ENCODE assay signal across 1 cellular context in the genomic region with DNA sequence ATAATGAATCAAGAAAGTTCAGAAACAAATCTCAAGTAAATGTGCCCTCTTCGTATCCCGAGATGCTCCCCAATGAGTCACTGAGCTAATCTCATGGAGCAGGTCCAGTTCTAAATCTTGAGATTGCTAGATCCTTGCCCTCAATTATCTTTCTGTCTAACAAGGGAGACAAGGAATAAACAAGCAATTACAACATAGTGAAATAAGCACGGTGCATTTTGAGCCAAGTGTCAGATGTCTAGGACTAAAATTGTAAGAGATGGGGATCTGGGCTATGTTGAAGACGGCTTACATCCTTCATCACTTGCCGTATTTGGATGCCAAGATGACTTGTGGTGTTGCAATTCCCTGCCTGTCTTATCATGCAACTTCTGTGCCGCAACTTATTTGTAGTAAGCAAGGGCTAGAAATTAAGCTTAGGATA.
TF ChIP-seq lines count a peak whose summit lies in the region.

No MANE protein-coding gene starts in this region.

TF ChIP-seq in K562, 482 proteins besides CTCF, POLR2A, EP300 and RAD21 (continued from another document):
- no peak for TF ChIP-seq ZNF75A (CRISPR knock-in tag; IDR thresholded peaks at IDR 0.05)
- peak; percentile 45; the same call in 1 of the 2 replicates for TF ChIP-seq CBFA2T2 (conservative IDR thresholded peaks at IDR 0.05)
- TF ChIP-seq, protein P1, sequence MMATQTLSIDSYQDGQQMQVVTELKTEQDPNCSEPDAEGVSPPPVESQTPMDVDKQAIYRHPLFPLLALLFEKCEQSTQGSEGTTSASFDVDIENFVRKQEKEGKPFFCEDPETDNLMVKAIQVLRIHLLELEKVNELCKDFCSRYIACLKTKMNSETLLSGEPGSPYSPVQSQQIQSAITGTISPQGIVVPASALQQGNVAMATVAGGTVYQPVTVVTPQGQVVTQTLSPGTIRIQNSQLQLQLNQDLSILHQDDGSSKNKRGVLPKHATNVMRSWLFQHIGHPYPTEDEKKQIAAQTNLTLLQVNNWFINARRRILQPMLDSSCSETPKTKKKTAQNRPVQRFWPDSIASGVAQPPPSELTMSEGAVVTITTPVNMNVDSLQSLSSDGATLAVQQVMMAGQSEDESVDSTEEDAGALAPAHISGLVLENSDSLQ (IDR thresholded peaks at IDR 0.05): no peak
- peak; percentile 58; the same call in 1 of the 2 replicates for TF ChIP-seq ARID1B (IDR thresholded peaks at IDR 0.05)
- TF ChIP-seq MEIS2 (IDR thresholded peaks at IDR 0.05; ENCODE audit: partially characterized antibody): peak; percentile 40
- TF ChIP-seq, protein P2, sequence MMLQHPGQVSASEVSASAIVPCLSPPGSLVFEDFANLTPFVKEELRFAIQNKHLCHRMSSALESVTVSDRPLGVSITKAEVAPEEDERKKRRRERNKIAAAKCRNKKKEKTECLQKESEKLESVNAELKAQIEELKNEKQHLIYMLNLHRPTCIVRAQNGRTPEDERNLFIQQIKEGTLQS (IDR thresholded peaks at IDR 0.05): peak; percentile 54; the same call in 1 of the 2 replicates
- TF ChIP-seq, protein P2 (CRISPR knock-in tag; conservative IDR thresholded peaks at IDR 0.05): no peak
- no peak for TF ChIP-seq RBM15 (IDR thresholded peaks at IDR 0.05; ENCODE audit: insufficient read depth, low read length)
- TF ChIP-seq FOSL1 (tag; conservative IDR thresholded peaks at IDR 0.05): peak; percentile 84
- no peak for TF ChIP-seq SMAD3 (CRISPR knock-in tag; conservative IDR thresholded peaks at IDR 0.05)
- TF ChIP-seq CTBP1 (IDR thresholded peaks at IDR 0.05; ENCODE audit: borderline replicate concordance): peak; percentile 37; the same call in 1 of the 2 replicates
- TF ChIP-seq, protein P3, sequence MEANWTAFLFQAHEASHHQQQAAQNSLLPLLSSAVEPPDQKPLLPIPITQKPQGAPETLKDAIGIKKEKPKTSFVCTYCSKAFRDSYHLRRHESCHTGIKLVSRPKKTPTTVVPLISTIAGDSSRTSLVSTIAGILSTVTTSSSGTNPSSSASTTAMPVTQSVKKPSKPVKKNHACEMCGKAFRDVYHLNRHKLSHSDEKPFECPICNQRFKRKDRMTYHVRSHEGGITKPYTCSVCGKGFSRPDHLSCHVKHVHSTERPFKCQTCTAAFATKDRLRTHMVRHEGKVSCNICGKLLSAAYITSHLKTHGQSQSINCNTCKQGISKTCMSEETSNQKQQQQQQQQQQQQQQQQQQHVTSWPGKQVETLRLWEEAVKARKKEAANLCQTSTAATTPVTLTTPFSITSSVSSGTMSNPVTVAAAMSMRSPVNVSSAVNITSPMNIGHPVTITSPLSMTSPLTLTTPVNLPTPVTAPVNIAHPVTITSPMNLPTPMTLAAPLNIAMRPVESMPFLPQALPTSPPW (CRISPR knock-in tag; IDR thresholded peaks at IDR 0.05): no peak
- TF ChIP-seq JUND (IDR thresholded peaks at IDR 0.05; ENCODE audit: borderline replicate concordance, low read depth, low read length): peak; percentile 71; the same call in 1 of the 2 replicates
- TF ChIP-seq JUND (tag; IDR thresholded peaks at IDR 0.05; ENCODE audit: borderline replicate concordance, low read depth, low read length): no peak
- peak; percentile 51; the same call in 1 of the 2 replicates for TF ChIP-seq JUN (IDR thresholded peaks at IDR 0.05; ENCODE audit: borderline replicate concordance, low read depth, low read length)
- TF ChIP-seq JUN (CRISPR knock-in tag; IDR thresholded peaks at IDR 0.05; ENCODE audit: borderline replicate concordance): no peak
- peak; percentile 61 to 79; a peak in 3 of 4 replicates for TF ChIP-seq KDM1A (IDR thresholded peaks at IDR 0.05)
- TF ChIP-seq ZNF699 (CRISPR knock-in tag; IDR thresholded peaks at IDR 0.05; ENCODE audit: insufficient replicate concordance): no peak
- no peak for TF ChIP-seq CEBPG (CRISPR knock-in tag; IDR thresholded peaks at IDR 0.05)
- TF ChIP-seq CEBPG (tag; conservative IDR thresholded peaks at IDR 0.05 in 1 of 2, IDR thresholded peaks at IDR 0.05 in 1 of 2): peak; percentile 61 to 75; a peak in 3 of 4 replicates
